In genomic region chr3:51501833-51502561, GRCh38 we compare ENCODE assay signal across 8 cellular contexts. TPM values are rescaled to one million over a fixed set of nuclear protein-coding genes. Genes with fewer than 3 reads are reported as not detected.
A peak's percentile ranks its signal among the peaks of the same experiment; 100 is the strongest.
DNase-seq lines count a peak whose midpoint lies in the region; ATAC-seq and TF ChIP-seq lines count a peak whose summit lies in the region.

No MANE protein-coding gene starts in this region.

- no peaks in the 10 kb centered on the region for H3K36me3 Mint-ChIP-seq in osteocyte (ENCODE audit: unreplicated experiment)

- peaks cover 13% of the 10 kb centered on the region for H3K4me1 Mint-ChIP-seq in osteocyte (ENCODE audit: unreplicated experiment)

- H3K27ac ChIP-seq in SJCRH30 (no peak overlapping the region), thyroid gland (no peak overlapping the region)

- H3K27me3 ChIP-seq in SJCRH30 (no peaks in the 10 kb centered on the region), thyroid gland (no peaks in the 10 kb centered on the region)

- no peak overlapping the region for H3K4me3 Mint-ChIP-seq in osteocyte (ENCODE audit: unreplicated experiment)

- no peaks in the 10 kb centered on the region; the same call in 1 of the 2 replicates for H3K36me3 ChIP-seq in SJCRH30
- no peaks in the 10 kb centered on the region for H3K36me3 ChIP-seq in thyroid gland

- H3K27ac Mint-ChIP-seq in osteocyte (ENCODE audit: unreplicated experiment), result peak overlapping the region; percentile 47

- H3K27me3 Mint-ChIP-seq in osteocyte (ENCODE audit: unreplicated experiment), result no peaks in the 10 kb centered on the region

- TF ChIP-seq CTCF in GM12801 (IDR thresholded peaks at IDR 0.05; ENCODE audit: extremely low read depth, insufficient read length) (peak; percentile 69), osteocyte (IDR thresholded peaks at IDR 0.05) (peak; percentile 95), thyroid gland (IDR thresholded peaks at IDR 0.05) (peak; percentile 89 to 95 (median 92))

- no peak for TF ChIP-seq POLR2A in thyroid gland (IDR thresholded peaks at IDR 0.05)

- H3K9me3 Mint-ChIP-seq in osteocyte (ENCODE audit: unreplicated experiment), result no peaks in the 10 kb centered on the region

- no peaks in the 10 kb centered on the region for H3K4me1 ChIP-seq in SJCRH30
- peaks cover 7 to 11% of the 10 kb centered on the region in 2 donors for H3K4me1 ChIP-seq in thyroid gland

- 2 to 25% methylated on average over 2 to 6 of the region's 6 CpGs for WGBS in thyroid gland, 2 donors

- in situ Hi-C loops in KBM-7 (cut with MboI; ENCODE audit: low pct_unique_long_range_greater_than_20kb, low sequenced_read_pairs), result loop anchor here (10.0 kb wide), 1 partner anchor 133 kb away; no protein-coding TSS in a partner anchor

- intact Hi-C loops in thyroid gland (cut with DNase I), result loop anchor here (2.0 to 5.0 kb wide), 2 partner anchors 167 to 300 kb away; no protein-coding TSS in a partner anchor

- peak; percentile 88 for DNase-seq in KBM-7
- DNase-seq in SJCRH30, result peak; percentile 72 to 88
- DNase-seq in activated gamma-delta T cell treated with anti-CD3 and anti-CD28 coated beads, Interleukin-2, amount 50 U/mL, for 16 hours (ENCODE audit: low read depth), result peak; percentile 73
- DNase-seq in germinal center (ENCODE audit: low spot score), result peak; percentile 68
- DNase-seq in osteocyte (ENCODE audit: extremely low spot score, unreplicated experiment), result peak; percentile 92
- DNase-seq in thyroid gland, result peak; percentile 75 to 77

- no peak for ATAC-seq in HG03025 (IDR thresholded peaks at IDR 0.05; ENCODE audit: low FRiP score, unreplicated experiment)

- H3K4me3 ChIP-seq in SJCRH30, result no peak overlapping the region
- no peak overlapping the region for H3K4me3 ChIP-seq in thyroid gland (replicated peaks in 1 of 3)

- H3K9me3 ChIP-seq in SJCRH30 (replicated peaks), result no peaks in the 10 kb centered on the region
- H3K9me3 ChIP-seq in thyroid gland, result no peaks in the 10 kb centered on the region

RNA-seq across cellular contexts. Expression of gene DCAF1, which starts 2.2 kb away (rescaled TPM):
- total RNA-seq in SJCRH30 (2014; rRNA removed; shearing (Covaris generic)), result 35.4 and 37.9 TPM in 2 replicates
- total RNA-seq in osteocyte, result 16.8 and 17.5 TPM in 2 replicates
- 10 to 100 TPM; 23.5 to 35.4 (median 30.1) TPM for total RNA-seq in thyroid gland

RNA-seq across cellular contexts. Expression of gene RAD54L2, which starts 36.5 kb away (rescaled TPM):
- total RNA-seq in SJCRH30 (2014; rRNA removed; shearing (Covaris generic)), result 25.6 and 29.5 TPM in 2 replicates
- 27.3 and 28.3 TPM in 2 replicates for total RNA-seq in osteocyte
- 10 to 100 TPM; 17.8 to 41.6 (median 22.6) TPM for total RNA-seq in thyroid gland
